ENCODE assay signal across 22 cellular contexts in the genomic region with DNA sequence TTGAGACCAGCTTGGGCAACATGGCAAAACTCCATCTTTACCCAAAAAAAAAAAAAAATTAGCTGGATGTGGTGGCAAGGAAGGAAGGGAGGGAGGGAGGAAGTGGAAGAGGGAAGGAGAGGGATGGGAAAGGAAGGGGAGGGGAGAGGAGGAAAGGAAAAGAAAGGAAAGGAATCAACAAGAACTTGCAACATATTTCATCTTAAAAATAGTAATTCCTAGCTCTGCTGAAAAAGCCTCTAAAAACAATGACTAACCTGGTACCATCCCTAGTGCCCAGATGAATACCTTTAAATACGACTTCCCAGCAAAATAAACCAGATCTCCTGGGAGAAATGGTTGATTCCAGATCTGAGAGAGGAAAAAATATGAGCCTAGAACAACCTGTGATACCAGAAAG.
"Had no signal": no experiment of that assay in that cellular context is flagged by ENCODE, and none has a peak within 500 bp of the region (broad histone marks: within the 10 kb centered on the region; RNA-seq: fewer than 3 reads in every experiment).

No MANE protein-coding gene starts in this region.

- H3K4me3 ChIP-seq: coronary artery, hepatocyte, lung, psoas muscle, spleen, thyroid gland, upper lobe of left lung, uterus had no signal

- H3K36me3 ChIP-seq: uterus had no signal

- H3K27me3 Mint-ChIP-seq: naive B cell had no signal

- H3K9me3 ChIP-seq: psoas muscle, spleen, thyroid gland, upper lobe of left lung, uterus had no signal

- H3K27ac Mint-ChIP-seq: endodermal cell, nephron had no signal

- H3K4me1 ChIP-seq: spleen, thyroid gland, upper lobe of left lung, uterus had no signal

- H3K4me1 Mint-ChIP-seq: endodermal cell, nephron had no signal

- ATAC-seq: left cardiac atrium, left ventricle myocardium superior, psoas muscle had no signal

- H3K27ac ChIP-seq: coronary artery, hepatocyte, psoas muscle, spleen, thyroid gland, upper lobe of left lung, uterus had no signal

- DNase-seq: effector CD4-positive, alpha-beta T cell; endodermal cell; foreskin melanocyte; kidney; left cardiac atrium; left ventricle myocardium superior; mesenchymal stem cell; naive B cell; psoas muscle; retina; spleen; stimulated activated CD4-positive, alpha-beta T cell treated with anti-CD3 and anti-CD28 coated beads, Interleukin-15, amount 100 ng/mL, for 24 hours; stimulated activated CD4-positive, alpha-beta T cell treated with anti-CD3 and anti-CD28 coated beads, Interleukin-1b, Interleukin-23, amount 100 ng/mL, for 48 hours; stimulated activated CD4-positive, alpha-beta T cell treated with anti-CD3 and anti-CD28 coated beads, Interleukin-4, amount 100 ng/mL, for 24 hours; stimulated activated naive CD4-positive, alpha-beta T cell treated with Interleukin-2 at 50 U/mL for 16 hours; thyroid gland; upper lobe of left lung; uterus had no signal

- H3K4me3 Mint-ChIP-seq: endodermal cell, nephron had no signal

- H3K9me3 Mint-ChIP-seq: endodermal cell, naive B cell, nephron had no signal
